ENCODE assay signal across 15 cellular contexts in the genomic region with DNA sequence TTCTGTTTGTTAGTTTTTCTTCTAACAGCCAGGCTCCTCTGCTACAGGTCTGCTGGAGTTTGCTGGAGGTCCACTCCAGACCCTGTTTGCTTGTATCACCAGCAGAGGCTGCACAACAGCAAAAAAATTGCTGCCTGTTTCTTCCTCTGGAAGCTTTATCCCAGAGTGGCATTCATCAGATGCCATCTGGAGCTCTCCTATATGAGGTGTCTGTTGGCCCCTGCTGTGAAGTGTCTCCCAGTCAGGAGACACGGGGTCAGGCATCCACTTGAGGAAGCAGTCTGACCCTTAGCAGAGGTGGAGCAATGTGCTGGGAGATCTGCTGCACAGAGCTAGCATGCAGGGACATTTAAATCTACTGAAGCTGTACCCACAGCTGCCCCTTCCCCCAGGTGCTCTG. TPM values are rescaled to one million over a fixed set of nuclear protein-coding genes. Genes with fewer than 3 reads are reported as not detected.
DNase-seq lines count a peak whose midpoint lies in the region; ATAC-seq and TF ChIP-seq lines count a peak whose summit lies in the region.
"Had no signal": no experiment of that assay in that cellular context is flagged by ENCODE, and none has a peak within 500 bp of the region (broad histone marks: within the 10 kb centered on the region; RNA-seq: fewer than 3 reads in every experiment).

No MANE protein-coding gene starts in this region.

- H3K27ac Mint-ChIP-seq in activated naive CD4-positive, alpha-beta T cell treated with anti-CD3 and anti-CD28 coated beads, Interleukin-2, amount 50 U/mL, for 24 hours, result no peak overlapping the region
- H3K27ac Mint-ChIP-seq: activated CD4-positive, alpha-beta memory T cell treated with anti-CD3 and anti-CD28 coated beads for 36 hours; neural progenitor cell had no signal

- no peaks in the 10 kb centered on the region for H3K27me3 ChIP-seq in esophagus squamous epithelium
- H3K27me3 ChIP-seq: BLaER1, body of pancreas, neural progenitor cell had no signal

- peaks cover 9 to 49% (median 18%) of the 10 kb centered on the region in 3 donors for H3K4me1 ChIP-seq in esophagus squamous epithelium
- H3K4me1 ChIP-seq: BLaER1, body of pancreas had no signal

- peak overlapping the region; percentile 81 to 89 (median 86) for H3K27ac ChIP-seq in esophagus squamous epithelium
- H3K27ac ChIP-seq: BLaER1, body of pancreas, neural progenitor cell had no signal

- no peak for TF ChIP-seq CTCF in esophagus squamous epithelium (IDR thresholded peaks at IDR 0.05)

- H3K4me3 Mint-ChIP-seq in activated naive CD4-positive, alpha-beta T cell treated with anti-CD3 and anti-CD28 coated beads, Interleukin-2, amount 50 U/mL, for 24 hours, result peak overlapping the region; percentile 3
- H3K4me3 Mint-ChIP-seq: activated CD4-positive, alpha-beta memory T cell treated with anti-CD3 and anti-CD28 coated beads for 36 hours; neural progenitor cell had no signal

- no peaks in the 10 kb centered on the region for H3K9me3 Mint-ChIP-seq in activated naive CD4-positive, alpha-beta T cell treated with anti-CD3 and anti-CD28 coated beads, Interleukin-2, amount 50 U/mL, for 24 hours

- no peaks in the 10 kb centered on the region for H3K27me3 Mint-ChIP-seq in activated naive CD4-positive, alpha-beta T cell treated with anti-CD3 and anti-CD28 coated beads, Interleukin-2, amount 50 U/mL, for 24 hours
- H3K27me3 Mint-ChIP-seq: activated CD4-positive, alpha-beta memory T cell treated with anti-CD3 and anti-CD28 coated beads for 36 hours had no signal

- H3K36me3 Mint-ChIP-seq in activated naive CD4-positive, alpha-beta T cell treated with anti-CD3 and anti-CD28 coated beads, Interleukin-2, amount 50 U/mL, for 24 hours, result peaks cover 2% of the 10 kb centered on the region
- H3K36me3 Mint-ChIP-seq: activated CD4-positive, alpha-beta memory T cell treated with anti-CD3 and anti-CD28 coated beads for 36 hours had no signal

- peaks cover 0 to 18% (median 0%) of the 10 kb centered on the region in 3 donors for H3K36me3 ChIP-seq in esophagus squamous epithelium
- H3K36me3 ChIP-seq: neural progenitor cell had no signal

- intact Hi-C loops in esophagus squamous epithelium (cut with DNase I), result no loop called here

- H3K4me3 ChIP-seq in esophagus squamous epithelium, result peak overlapping the region in 2 of 4 donors; percentile 42 to 57
- H3K4me3 ChIP-seq: BLaER1, body of pancreas, neural progenitor cell had no signal

- H3K9me3 ChIP-seq in esophagus squamous epithelium, result peaks cover 0 to 5% (median 0%) of the 10 kb centered on the region in 3 donors
- H3K9me3 ChIP-seq: body of pancreas had no signal

- no peak for ATAC-seq in GM19463 (IDR thresholded peaks at IDR 0.05; ENCODE audit: unreplicated experiment)
- ATAC-seq: body of pancreas, Panc1 had no signal

- TF ChIP-seq POLR2A in esophagus squamous epithelium (IDR thresholded peaks at IDR 0.05), result no peak

- WGBS in esophagus squamous epithelium, 2 donors, result 20% methylated on average over 1 of the region's 1 CpG; no CpG with 5 or more reads in 1 of the 2 donors

- peaks cover 9% of the 10 kb centered on the region for H3K4me1 Mint-ChIP-seq in activated naive CD4-positive, alpha-beta T cell treated with anti-CD3 and anti-CD28 coated beads, Interleukin-2, amount 50 U/mL, for 24 hours

- DNase-seq in activated naive CD4-positive, alpha-beta T cell treated with Interleukin-2 at 50 U/mL for 16 hours, result no peak
- DNase-seq in NCI-H69 (lab: John Stamatoyannopoulos, UW) (peak; percentile 97), esophagus squamous epithelium (lab: John Stamatoyannopoulos, UW) (no peak), NCI-H2081 treated with DMSO at 0.1 percent for 48 hours (lab: John Stamatoyannopoulos, UW) (no peak), ecto neural progenitor cell (ENCODE audit: low spot score) (no peak)
- DNase-seq in effector CD4-positive, alpha-beta T cell, result no peak
- DNase-seq: activated CD4-positive, alpha-beta memory T cell treated with anti-CD3 and anti-CD28 coated beads for 36 hours; body of pancreas; HCEC 1CT; hypothalamus had no signal

RNA-seq across cellular contexts. Expression of gene CROT, which starts 26.7 kb away (rescaled TPM):
- 10 to 100 TPM; 34.5 to 42.2 (median 36.1) TPM for total RNA-seq in esophagus squamous epithelium
